In the genomic region with DNA sequence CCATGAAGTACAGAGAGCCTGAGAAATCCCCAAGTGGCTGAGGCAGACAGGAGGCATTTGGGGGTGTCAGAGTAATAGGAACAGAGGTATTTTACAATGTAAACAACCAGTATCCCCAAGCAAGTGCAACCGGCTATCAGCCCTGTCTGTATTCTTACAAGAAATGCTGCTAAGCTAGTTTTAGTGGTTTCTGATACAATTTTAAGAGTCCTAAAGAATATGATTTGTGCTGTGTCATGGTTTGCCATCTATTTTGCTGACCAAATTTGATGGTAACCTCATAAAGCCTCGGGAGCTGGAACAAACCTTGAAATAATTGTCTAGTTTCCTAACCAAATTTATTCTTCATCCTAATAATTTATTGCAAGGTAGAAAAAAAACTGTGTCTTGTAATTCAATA, we compare ENCODE assay signal across 23 cellular contexts.
"Had no signal": no experiment of that assay in that cellular context is flagged by ENCODE, and none has a peak within 500 bp of the region (broad histone marks: within the 10 kb centered on the region; RNA-seq: fewer than 3 reads in every experiment).

No MANE protein-coding gene starts in this region.

- ATAC-seq: activated CD8-positive, alpha-beta T cell treated with anti-CD3 and anti-CD28 coated beads, Interleukin-2, amount 10 ng/mL, durations not matched to agents 7 days and 5 days; SK-N-SH treated with all-trans-retinoic acid at 6 μM for 48 hours; WTC11 had no signal

- H3K36me3 Mint-ChIP-seq: WTC11 had no signal

- H3K4me3 ChIP-seq: cardiac muscle cell, SJCRH30 had no signal

- H3K4me1 Mint-ChIP-seq: activated naive CD4-positive, alpha-beta T cell treated with anti-CD3 and anti-CD28 coated beads, Interleukin-2, amount 50 U/mL, for 24 hours; WTC11 had no signal

- H3K4me3 Mint-ChIP-seq: activated CD8-positive, alpha-beta T cell treated with anti-CD3 and anti-CD28 coated beads, Interleukin-2, amount 10 ng/mL, durations not matched to agents 7 days and 5 days; activated naive CD4-positive, alpha-beta T cell treated with anti-CD3 and anti-CD28 coated beads, Interleukin-2, amount 50 U/mL, for 24 hours; T-helper 1 cell treated with Interleukin-12 subunit alpha and Interleukin-12 subunit beta and Interleukin-4 antibody, amounts not matched to agents 30 μg/mL and 1 μg/mL, for 36 hours; WTC11 had no signal

- H3K9me3 Mint-ChIP-seq: activated naive CD4-positive, alpha-beta T cell treated with anti-CD3 and anti-CD28 coated beads, Interleukin-2, amount 50 U/mL, for 24 hours; WTC11 had no signal

- DNase-seq: activated CD4-positive, alpha-beta T cell treated with anti-CD3 and anti-CD28 coated beads for 48 hours; activated CD4-positive, alpha-beta T cell treated with anti-CD3 and anti-CD28 coated beads, Interleukin-2, amount 50 U/mL, for 4 hours; activated CD4-positive, CD25-positive, alpha-beta regulatory T cell treated with anti-CD3 and anti-CD28 coated beads, Interleukin-2, amount 50 U/mL, for 72 hours; activated CD8-positive, alpha-beta memory T cell treated with anti-CD3 and anti-CD28 coated beads, Interleukin-2, amount 50 U/mL, for 48 hours; activated CD8-positive, alpha-beta T cell treated with anti-CD3 and anti-CD28 coated beads, Interleukin-2, amount 10 ng/mL, durations not matched to agents 7 days and 5 days; activated effector memory CD4-positive, alpha-beta T cell treated with Interleukin-2 at 50 U/mL for 16 hours; activated naive CD4-positive, alpha-beta T cell; activated T-cell treated with anti-CD3 and anti-CD28 coated beads, Interleukin-2, amount 50 U/mL, for 1 hour; brain microvascular endothelial cell; KG1; NCI-H1048; NCI-H146; NCI-H187 treated with DMSO at 0.1 percent for 48 hours; NCI-H2081 treated with DMSO at 0.1 percent for 48 hours; NCI-H446; NCI-H524; SJCRH30; T-helper 9 cell had no signal

- H3K27me3 Mint-ChIP-seq: activated naive CD4-positive, alpha-beta T cell treated with anti-CD3 and anti-CD28 coated beads, Interleukin-2, amount 50 U/mL, for 24 hours had no signal

- H3K27ac Mint-ChIP-seq: activated CD8-positive, alpha-beta T cell treated with anti-CD3 and anti-CD28 coated beads, Interleukin-2, amount 10 ng/mL, durations not matched to agents 7 days and 5 days; activated naive CD4-positive, alpha-beta T cell treated with anti-CD3 and anti-CD28 coated beads, Interleukin-2, amount 50 U/mL, for 24 hours; T-helper 1 cell treated with Interleukin-12 subunit alpha and Interleukin-12 subunit beta and Interleukin-4 antibody, amounts not matched to agents 30 μg/mL and 1 μg/mL, for 36 hours; WTC11 had no signal
